In genomic region chr1:235649722-235650163, GRCh38 we compare ENCODE assay signal across 8 cellular contexts. TPM values are rescaled to one million over a fixed set of nuclear protein-coding genes. Genes with fewer than 3 reads are reported as not detected.
A peak's percentile ranks its signal among the peaks of the same experiment; 100 is the strongest.
DNase-seq lines count a peak whose midpoint lies in the region; ATAC-seq, FAIRE-seq and TF ChIP-seq lines count a peak whose summit lies in the region.

Gene GNG4 (minus strand): TSS chr1:235649784. CDS start chr1:235583838, 65,946 bp downstream.

- H3K79me2 ChIP-seq in ACC112 (ENCODE audit: control insufficient read depth, insufficient read depth, low read length, unreplicated experiment) (no peaks in the 10 kb centered on the region), astrocyte (ENCODE audit: insufficient read depth, low read length) (no peaks in the 10 kb centered on the region)

- H3K9ac ChIP-seq in astrocyte (ENCODE audit: low read length), result peak within 1 kb of the TSS; percentile 41

- H3K4me3 ChIP-seq in ACC112 (ENCODE audit: low read depth, low read length) (peak within 1 kb of the TSS; percentile 72), astrocyte (ENCODE audit: insufficient read depth, low read depth, low read length) (peak within 1 kb of the TSS; percentile 47), testis (peak within 1 kb of the TSS; percentile 41 to 60)

- H3K9me3 Mint-ChIP-seq in astrocyte (ENCODE audit: unreplicated experiment), result peaks cover 9% of the 10 kb centered on the region

- peak within 1 kb of the TSS; percentile 75 for H3K27ac Mint-ChIP-seq in astrocyte (ENCODE audit: unreplicated experiment)

- H3K27ac ChIP-seq in ACC112 (ENCODE audit: low read depth, low read length), result no peak within 1 kb of the TSS
- H3K27ac ChIP-seq in astrocyte (ENCODE audit: low read depth, low read length), result no peak within 1 kb of the TSS
- no peak within 1 kb of the TSS for H3K27ac ChIP-seq in testis

- ATAC-seq in GM19025 (IDR thresholded peaks at IDR 0.05; ENCODE audit: low read depth, unreplicated experiment) (peak; percentile 14), GM21447 (IDR thresholded peaks at IDR 0.05; ENCODE audit: unreplicated experiment) (no peak), HG03460 (IDR thresholded peaks at IDR 0.05; ENCODE audit: unreplicated experiment) (no peak)

- DNase-seq in NCI-H2171 (lab: John Stamatoyannopoulos, UW) (peak; percentile 70), astrocyte (ENCODE audit: low read depth) (no peak), left kidney (ENCODE audit: low read depth, low spot score) (peak; percentile 78), testis (no peak)

- H3K4me3 Mint-ChIP-seq in astrocyte (ENCODE audit: unreplicated experiment), result peak within 1 kb of the TSS; percentile 87

- H3K36me3 ChIP-seq in ACC112 (ENCODE audit: insufficient read depth, low read length) (no peaks in the 10 kb centered on the region), astrocyte (ENCODE audit: insufficient read depth, low read length) (no peaks in the 10 kb centered on the region), testis (ENCODE audit: low read depth, missing control alignments) (no peaks in the 10 kb centered on the region)

- TF ChIP-seq CTCF in astrocyte (IDR thresholded peaks at IDR 0.05; ENCODE audit: insufficient read depth, low read depth, low read length) (no peak), testis (IDR thresholded peaks at IDR 0.05) (no peak)

- H4K20me1 ChIP-seq in astrocyte (ENCODE audit: insufficient read depth, low read length), result no peaks in the 10 kb centered on the region

- 0% methylated on average over 2 to 7 of the region's 67 CpGs for WGBS in testis, 2 donors

- no peaks in the 10 kb centered on the region for H3K36me3 Mint-ChIP-seq in astrocyte (ENCODE audit: low read depth, unreplicated experiment)

- peak within 1 kb of the TSS; percentile 84 for H3K4me2 ChIP-seq in astrocyte (ENCODE audit: low read length)

- H3K4me1 ChIP-seq in ACC112 (ENCODE audit: control insufficient read depth, insufficient read depth, low read length, unreplicated experiment) (peaks cover 8% of the 10 kb centered on the region), astrocyte (ENCODE audit: insufficient read depth, low read length) (peaks cover 11% of the 10 kb centered on the region), testis (peaks cover 9% of the 10 kb centered on the region)

- TF ChIP-seq POLR2A in testis (IDR thresholded peaks at IDR 0.05), result no peak

- intact Hi-C loops in testis (cut with DNase I; ENCODE audit: low total_unique reads), result no loop called here

- H3K9me3 ChIP-seq in astrocyte (ENCODE audit: insufficient read depth, low read depth, low read length), result peaks cover 4% of the 10 kb centered on the region
- no peaks in the 10 kb centered on the region for H3K9me3 ChIP-seq in testis

- FAIRE-seq in astrocyte (lab: Jason Lieb, UNC), result no peak

- H3K27me3 ChIP-seq in ACC112 (ENCODE audit: insufficient read depth, low read length) (peaks cover 85% of the 10 kb centered on the region), astrocyte (ENCODE audit: insufficient read depth, low read length) (peaks cover 38% of the 10 kb centered on the region), testis (no peaks in the 10 kb centered on the region)

- H2AFZ ChIP-seq in ACC112 (ENCODE audit: low read length, unreplicated experiment) (peak within 1 kb of the TSS; percentile 24), astrocyte (ENCODE audit: low read depth, low read length) (peak within 1 kb of the TSS; percentile 63)

- peaks cover 46% of the 10 kb centered on the region for H3K27me3 Mint-ChIP-seq in astrocyte (ENCODE audit: low read depth, unreplicated experiment)

- peaks cover 3% of the 10 kb centered on the region for H3K4me1 Mint-ChIP-seq in astrocyte (ENCODE audit: low read depth, unreplicated experiment)

RNA-seq across cellular contexts. Expression of gene GNG4, which starts in this region (rescaled TPM):
- total RNA-seq in astrocyte (2.6 and 3.8 TPM in 2 replicates), testis (1 to 10 TPM; 2.9 to 3.2 TPM)
- polyA plus RNA-seq in testis (ENCODE audit: insufficient read depth, low read depth, low replicate concordance), result 3.3 TPM

Comparison
In these comparisons a context has a peak if more than half of its experiments do, and no peak if none do; other contexts are left out.
1. DNase-seq: peak in NCI-H2171 (single experiment) and left kidney (single experiment); none in astrocyte (single experiment) and testis (single experiment).
2. Peak in every context shown above with its lines, with median percentiles within 50 percentile points of each other: H3K4me3 ChIP-seq.